1 cellular context compared by ENCODE assay signal in genomic region chr22:30968924-30969531, GRCh38.
TF ChIP-seq lines count a peak whose summit lies in the region.

Gene TUG1 (plus strand): TSS chr22:30969265.

TF ChIP-seq in HepG2, 621 proteins besides CTCF, POLR2A, EP300 and RAD21 (continued from another document and continues in another):
- TF ChIP-seq FOXP4 (CRISPR knock-in tag; IDR thresholded peaks at IDR 0.05) (0 out of 2 replicates have a peak, but pooled peaks have one; percentile 19), ZNF230 (CRISPR knock-in tag; IDR thresholded peaks at IDR 0.05) (no peak), ETS1 (CRISPR knock-in tag; IDR thresholded peaks at IDR 0.05) (no peak; the same call in 1 of the 2 replicates), MIXL1 (CRISPR knock-in tag; IDR thresholded peaks at IDR 0.05) (no peak), SKI (IDR thresholded peaks at IDR 0.05; ENCODE audit: partially characterized antibody) (peak; percentile 24), ZNF274 (CRISPR knock-in tag; IDR thresholded peaks at IDR 0.05) (peak; percentile 72; the same call in 1 of the 2 replicates), U2AF2 (IDR thresholded peaks at IDR 0.05; ENCODE audit: low read depth, low read length) (no peak), GPN1 (CRISPR knock-in tag; IDR thresholded peaks at IDR 0.05; ENCODE audit: borderline replicate concordance) (no peak), FOXC1 (CRISPR knock-in tag; IDR thresholded peaks at IDR 0.05; ENCODE audit: borderline replicate concordance) (no peak), HOXA9 (CRISPR knock-in tag; IDR thresholded peaks at IDR 0.05; ENCODE audit: borderline replicate concordance) (0 out of 2 replicates have a peak, but pooled peaks have one; percentile 85), ZNF737 (CRISPR knock-in tag; IDR thresholded peaks at IDR 0.05; ENCODE audit: borderline replicate concordance) (no peak), ZNF792 (CRISPR knock-in tag; IDR thresholded peaks at IDR 0.05) (0 out of 2 replicates have a peak, but pooled peaks have one; percentile 38), AHR (CRISPR knock-in tag; IDR thresholded peaks at IDR 0.05) (no peak), XRCC5 (optimal IDR thresholded peaks at IDR 0.05; ENCODE audit: low read length) (no peak), PAWR (CRISPR knock-in tag; IDR thresholded peaks at IDR 0.05; ENCODE audit: borderline replicate concordance) (no peak), YEATS2 (CRISPR knock-in tag; IDR thresholded peaks at IDR 0.05; ENCODE audit: borderline replicate concordance) (peak; percentile 86; the same call in 1 of the 2 replicates), CBX5 (CRISPR knock-in tag; IDR thresholded peaks at IDR 0.05; ENCODE audit: borderline replicate concordance) (0 out of 2 replicates have a peak, but pooled peaks have one; percentile 58), ZNF451 (CRISPR knock-in tag; IDR thresholded peaks at IDR 0.05) (peak; percentile 10; the same call in 1 of the 2 replicates), GATA4 (IDR thresholded peaks at IDR 0.05; ENCODE audit: borderline replicate concordance, low read depth) (no peak; the same call in 1 of the 2 replicates), PAXIP1 (CRISPR knock-in tag; conservative IDR thresholded peaks at IDR 0.05) (0 out of 2 replicates have a peak, but pooled peaks have one; percentile 21), TBX2 (CRISPR knock-in tag; IDR thresholded peaks at IDR 0.05; ENCODE audit: borderline replicate concordance) (no peak), SAP130 (CRISPR knock-in tag; IDR thresholded peaks at IDR 0.05; ENCODE audit: low read depth) (peak; percentile 88), HNRNPUL1 (IDR thresholded peaks at IDR 0.05; ENCODE audit: low read depth, low read length) (no peak), HDAC6 (IDR thresholded peaks at IDR 0.05; ENCODE audit: low read depth, low read length) (no peak), ZNF83 (CRISPR knock-in tag; IDR thresholded peaks at IDR 0.05; ENCODE audit: borderline replicate concordance) (no peak), MED13 (CRISPR knock-in tag; IDR thresholded peaks at IDR 0.05) (no peak), ZNF530 (CRISPR knock-in tag; IDR thresholded peaks at IDR 0.05; ENCODE audit: low read depth) (no peak), KDM3A (CRISPR knock-in tag; IDR thresholded peaks at IDR 0.05; ENCODE audit: low read depth) (peak; percentile 72), RFX1 (IDR thresholded peaks at IDR 0.05) (no peak), BCL6 (CRISPR knock-in tag; IDR thresholded peaks at IDR 0.05) (no peak), NR2F2 (IDR thresholded peaks at IDR 0.05; ENCODE audit: borderline replicate concordance, low read depth) (peak; percentile 26; the same call in 1 of the 2 replicates), ZNF703 (CRISPR knock-in tag; IDR thresholded peaks at IDR 0.05; ENCODE audit: borderline replicate concordance) (no peak), JUND (CRISPR knock-in tag; IDR thresholded peaks at IDR 0.05) (no peak), ZNF17 (CRISPR knock-in tag; IDR thresholded peaks at IDR 0.05) (no peak), ZNF337 (CRISPR knock-in tag; IDR thresholded peaks at IDR 0.05; ENCODE audit: borderline replicate concordance, low read depth) (no peak), MYPOP (CRISPR knock-in tag; IDR thresholded peaks at IDR 0.05) (peak; percentile 15; the same call in 1 of the 2 replicates), NR1H2 (CRISPR knock-in tag; IDR thresholded peaks at IDR 0.05; ENCODE audit: borderline replicate concordance, low read depth) (0 out of 2 replicates have a peak, but pooled peaks have one; percentile 49)
- TF ChIP-seq, protein P1, sequence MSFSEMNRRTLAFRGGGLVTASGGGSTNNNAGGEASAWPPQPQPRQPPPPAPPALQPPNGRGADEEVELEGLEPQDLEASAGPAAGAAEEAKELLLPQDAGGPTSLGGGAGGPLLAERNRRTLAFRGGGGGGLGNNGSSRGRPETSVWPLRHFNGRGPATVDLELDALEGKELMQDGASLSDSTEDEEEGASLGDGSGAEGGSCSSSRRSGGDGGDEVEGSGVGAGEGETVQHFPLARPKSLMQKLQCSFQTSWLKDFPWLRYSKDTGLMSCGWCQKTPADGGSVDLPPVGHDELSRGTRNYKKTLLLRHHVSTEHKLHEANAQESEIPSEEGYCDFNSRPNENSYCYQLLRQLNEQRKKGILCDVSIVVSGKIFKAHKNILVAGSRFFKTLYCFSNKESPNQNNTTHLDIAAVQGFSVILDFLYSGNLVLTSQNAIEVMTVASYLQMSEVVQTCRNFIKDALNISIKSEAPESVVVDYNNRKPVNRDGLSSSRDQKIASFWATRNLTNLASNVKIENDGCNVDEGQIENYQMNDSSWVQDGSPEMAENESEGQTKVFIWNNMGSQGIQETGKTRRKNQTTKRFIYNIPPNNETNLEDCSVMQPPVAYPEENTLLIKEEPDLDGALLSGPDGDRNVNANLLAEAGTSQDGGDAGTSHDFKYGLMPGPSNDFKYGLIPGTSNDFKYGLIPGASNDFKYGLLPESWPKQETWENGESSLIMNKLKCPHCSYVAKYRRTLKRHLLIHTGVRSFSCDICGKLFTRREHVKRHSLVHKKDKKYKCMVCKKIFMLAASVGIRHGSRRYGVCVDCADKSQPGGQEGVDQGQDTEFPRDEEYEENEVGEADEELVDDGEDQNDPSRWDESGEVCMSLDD (CRISPR knock-in tag; IDR thresholded peaks at IDR 0.05; ENCODE audit: borderline replicate concordance): no peak
- TF ChIP-seq, protein P2, sequence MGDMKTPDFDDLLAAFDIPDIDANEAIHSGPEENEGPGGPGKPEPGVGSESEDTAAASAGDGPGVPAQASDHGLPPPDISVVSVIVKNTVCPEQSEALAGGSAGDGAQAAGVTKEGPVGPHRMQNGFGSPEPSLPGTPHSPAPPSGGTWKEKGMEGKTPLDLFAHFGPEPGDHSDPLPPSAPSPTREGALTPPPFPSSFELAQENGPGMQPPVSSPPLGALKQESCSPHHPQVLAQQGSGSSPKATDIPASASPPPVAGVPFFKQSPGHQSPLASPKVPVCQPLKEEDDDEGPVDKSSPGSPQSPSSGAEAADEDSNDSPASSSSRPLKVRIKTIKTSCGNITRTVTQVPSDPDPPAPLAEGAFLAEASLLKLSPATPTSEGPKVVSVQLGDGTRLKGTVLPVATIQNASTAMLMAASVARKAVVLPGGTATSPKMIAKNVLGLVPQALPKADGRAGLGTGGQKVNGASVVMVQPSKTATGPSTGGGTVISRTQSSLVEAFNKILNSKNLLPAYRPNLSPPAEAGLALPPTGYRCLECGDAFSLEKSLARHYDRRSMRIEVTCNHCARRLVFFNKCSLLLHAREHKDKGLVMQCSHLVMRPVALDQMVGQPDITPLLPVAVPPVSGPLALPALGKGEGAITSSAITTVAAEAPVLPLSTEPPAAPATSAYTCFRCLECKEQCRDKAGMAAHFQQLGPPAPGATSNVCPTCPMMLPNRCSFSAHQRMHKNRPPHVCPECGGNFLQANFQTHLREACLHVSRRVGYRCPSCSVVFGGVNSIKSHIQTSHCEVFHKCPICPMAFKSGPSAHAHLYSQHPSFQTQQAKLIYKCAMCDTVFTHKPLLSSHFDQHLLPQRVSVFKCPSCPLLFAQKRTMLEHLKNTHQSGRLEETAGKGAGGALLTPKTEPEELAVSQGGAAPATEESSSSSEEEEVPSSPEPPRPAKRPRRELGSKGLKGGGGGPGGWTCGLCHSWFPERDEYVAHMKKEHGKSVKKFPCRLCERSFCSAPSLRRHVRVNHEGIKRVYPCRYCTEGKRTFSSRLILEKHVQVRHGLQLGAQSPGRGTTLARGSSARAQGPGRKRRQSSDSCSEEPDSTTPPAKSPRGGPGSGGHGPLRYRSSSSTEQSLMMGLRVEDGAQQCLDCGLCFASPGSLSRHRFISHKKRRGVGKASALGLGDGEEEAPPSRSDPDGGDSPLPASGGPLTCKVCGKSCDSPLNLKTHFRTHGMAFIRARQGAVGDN (CRISPR knock-in tag; IDR thresholded peaks at IDR 0.05): peak; percentile 92
- TF ChIP-seq, protein P3, sequence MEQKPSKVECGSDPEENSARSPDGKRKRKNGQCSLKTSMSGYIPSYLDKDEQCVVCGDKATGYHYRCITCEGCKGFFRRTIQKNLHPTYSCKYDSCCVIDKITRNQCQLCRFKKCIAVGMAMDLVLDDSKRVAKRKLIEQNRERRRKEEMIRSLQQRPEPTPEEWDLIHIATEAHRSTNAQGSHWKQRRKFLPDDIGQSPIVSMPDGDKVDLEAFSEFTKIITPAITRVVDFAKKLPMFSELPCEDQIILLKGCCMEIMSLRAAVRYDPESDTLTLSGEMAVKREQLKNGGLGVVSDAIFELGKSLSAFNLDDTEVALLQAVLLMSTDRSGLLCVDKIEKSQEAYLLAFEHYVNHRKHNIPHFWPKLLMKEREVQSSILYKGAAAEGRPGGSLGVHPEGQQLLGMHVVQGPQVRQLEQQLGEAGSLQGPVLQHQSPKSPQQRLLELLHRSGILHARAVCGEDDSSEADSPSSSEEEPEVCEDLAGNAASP (CRISPR knock-in tag; IDR thresholded peaks at IDR 0.05; ENCODE audit: borderline replicate concordance): peak; percentile 58
- TF ChIP-seq, protein P4, sequence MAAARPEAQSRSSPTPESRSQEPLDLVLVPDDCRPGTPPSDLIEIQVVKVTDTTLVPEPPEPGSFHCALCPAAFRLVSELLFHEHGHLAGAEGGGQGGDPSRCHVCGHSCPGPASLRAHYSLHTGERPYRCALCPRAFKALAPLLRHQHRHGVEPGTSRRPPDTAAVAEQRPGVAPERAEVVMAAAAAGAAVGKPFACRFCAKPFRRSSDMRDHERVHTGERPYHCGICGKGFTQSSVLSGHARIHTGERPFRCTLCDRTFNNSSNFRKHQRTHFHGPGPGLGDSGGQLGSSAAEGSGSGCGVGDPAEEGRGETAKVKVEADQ (CRISPR knock-in tag; IDR thresholded peaks at IDR 0.05; ENCODE audit: borderline replicate concordance): peak; percentile 35; the same call in 1 of the 2 replicates
- TF ChIP-seq, protein P5, sequence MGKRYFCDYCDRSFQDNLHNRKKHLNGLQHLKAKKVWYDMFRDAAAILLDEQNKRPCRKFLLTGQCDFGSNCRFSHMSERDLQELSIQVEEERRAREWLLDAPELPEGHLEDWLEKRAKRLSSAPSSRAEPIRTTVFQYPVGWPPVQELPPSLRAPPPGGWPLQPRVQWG (CRISPR knock-in tag; IDR thresholded peaks at IDR 0.05; ENCODE audit: borderline replicate concordance, low read depth): no peak
- TF ChIP-seq, protein P6, sequence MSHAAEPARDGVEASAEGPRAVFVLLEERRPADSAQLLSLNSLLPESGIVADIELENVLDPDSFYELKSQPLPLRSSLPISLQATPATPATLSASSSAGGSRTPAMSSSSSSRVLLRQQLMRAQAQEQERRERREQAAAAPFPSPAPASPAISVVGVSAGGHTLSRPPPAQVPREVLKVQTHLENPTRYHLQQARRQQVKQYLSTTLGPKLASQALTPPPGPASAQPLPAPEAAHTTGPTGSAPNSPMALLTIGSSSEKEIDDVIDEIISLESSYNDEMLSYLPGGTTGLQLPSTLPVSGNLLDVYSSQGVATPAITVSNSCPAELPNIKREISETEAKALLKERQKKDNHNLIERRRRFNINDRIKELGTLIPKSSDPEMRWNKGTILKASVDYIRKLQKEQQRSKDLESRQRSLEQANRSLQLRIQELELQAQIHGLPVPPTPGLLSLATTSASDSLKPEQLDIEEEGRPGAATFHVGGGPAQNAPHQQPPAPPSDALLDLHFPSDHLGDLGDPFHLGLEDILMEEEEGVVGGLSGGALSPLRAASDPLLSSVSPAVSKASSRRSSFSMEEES (CRISPR knock-in tag; IDR thresholded peaks at IDR 0.05): peak; percentile 86
